Comparison of ENCODE assay signal across 34 cellular contexts in genomic region chr11:84806354-84806753, GRCh38.
"Had no signal": no experiment of that assay in that cellular context is flagged by ENCODE, and none has a peak within 500 bp of the region (broad histone marks: within the 10 kb centered on the region; RNA-seq: fewer than 3 reads in every experiment).

No MANE protein-coding gene starts in this region.

- DNase-seq: Karpas-422, Kasumi-1, MG63, MM.1S, MV-4-11, NCI-H1048, NCI-H1092, NCI-H1092 treated with DMSO at 0.1 percent for 48 hours, NCI-H1105, NCI-H1105 treated with DMSO at 0.1 percent for 48 hours, NCI-H1417, NCI-H1417 treated with DMSO at 0.1 percent for 48 hours, NCI-H1436, NCI-H1436 treated with DMSO at 0.1 percent for 48 hours, NCI-H146, NCI-H1694, NCI-H1694 treated with DMSO at 0.1 percent for 48 hours, NCI-H187, NCI-H187 treated with DMSO at 0.1 percent for 48 hours, NCI-H1930, NCI-H2029, NCI-H2029 treated with DMSO at 0.1 percent for 48 hours, NCI-H2081, NCI-H2081 treated with DMSO at 0.1 percent for 48 hours, NCI-H2107, NCI-H2171, NCI-H2171 treated with DMSO at 0.1 percent for 48 hours, NCI-H2227 treated with DMSO at 0.1 percent for 48 hours, NCI-H226, NCI-H345, NCI-H446, NCI-H446 treated with DMSO at 0.1 percent for 48 hours, NCI-H510A, NCI-H510A treated with DMSO at 0.1 percent for 48 hours had no signal

- H3K4me3 ChIP-seq: MG63 had no signal

- H3K36me3 ChIP-seq: MG63 had no signal
